Comparison of ENCODE assay signal across 24 cellular contexts in genomic region chr11:13423372-13423771, GRCh38.
"Had no signal": no experiment of that assay in that cellular context is flagged by ENCODE, and none has a peak within 500 bp of the region (broad histone marks: within the 10 kb centered on the region; RNA-seq: fewer than 3 reads in every experiment).

No MANE protein-coding gene starts in this region.

- H3K4me3 Mint-ChIP-seq: activated B cell treated with CpG ODN at 0.5 μM for 24 hours; activated CD4-positive, alpha-beta memory T cell treated with anti-CD3 and anti-CD28 coated beads for 36 hours; activated CD4-positive, alpha-beta T cell treated with anti-CD3 and anti-CD28 coated beads, Interleukin-2, amount 10 ng/mL, durations not matched to agents 24 days and 14 days; activated naive CD4-positive, alpha-beta T cell treated with anti-CD3 and anti-CD28 coated beads for 36 hours; activated naive CD8-positive, alpha-beta T cell; activated T-helper 17 cell treated with anti-CD3 and anti-CD28 coated beads, Interleukin-2, amount 50 U/mL, for 72 hours; T-helper 1 cell treated with Interleukin-12 subunit alpha and Interleukin-12 subunit beta and Interleukin-4 antibody, amounts not matched to agents 30 μg/mL and 1 μg/mL, for 36 hours had no signal

- H3K36me3 ChIP-seq: brain microvascular endothelial cell had no signal

- DNase-seq: activated B cell treated with CpG ODN at 0.5 μM for 24 hours; activated CD4-positive, alpha-beta memory T cell treated with anti-CD3 and anti-CD28 coated beads for 36 hours; activated CD4-positive, alpha-beta T cell treated with anti-CD3 and anti-CD28 coated beads for 1 hour; activated CD4-positive, alpha-beta T cell treated with anti-CD3 and anti-CD28 coated beads, Interleukin-2, amount 10 ng/mL, durations not matched to agents 24 days and 14 days; activated gamma-delta T cell; activated naive CD4-positive, alpha-beta T cell treated with anti-CD3 and anti-CD28 coated beads for 36 hours; activated T-cell treated with anti-CD3 and anti-CD28 coated beads for 4 hours; activated T-cell treated with anti-CD3 and anti-CD28 coated beads, Interleukin-2, amount 50 U/mL, for 48 hours; brain microvascular endothelial cell; Karpas-422; MM.1S; NCI-H1105; NCI-H1436; NCI-H187; NCI-H2081 treated with DMSO at 0.1 percent for 48 hours; NCI-H446; NCI-H524; SHP77 treated with DMSO at 0.1 percent for 48 hours; T1000 had no signal

- ATAC-seq: activated T-helper 17 cell treated with anti-CD3 and anti-CD28 coated beads, Interleukin-2, amount 50 U/mL, for 72 hours; K562 had no signal

- H3K4me1 Mint-ChIP-seq: activated CD4-positive, alpha-beta T cell treated with anti-CD3 and anti-CD28 coated beads, Interleukin-2, amount 10 ng/mL, durations not matched to agents 24 days and 14 days had no signal

- H3K27me3 Mint-ChIP-seq: activated B cell treated with CpG ODN at 0.5 μM for 24 hours; activated CD4-positive, alpha-beta memory T cell treated with anti-CD3 and anti-CD28 coated beads for 36 hours; activated CD4-positive, alpha-beta T cell treated with anti-CD3 and anti-CD28 coated beads, Interleukin-2, amount 10 ng/mL, durations not matched to agents 24 days and 14 days; activated naive CD8-positive, alpha-beta T cell; activated T-helper 17 cell treated with anti-CD3 and anti-CD28 coated beads, Interleukin-2, amount 50 U/mL, for 72 hours had no signal

- H3K4me3 ChIP-seq: K562 had no signal

- H3K27me3 ChIP-seq: brain microvascular endothelial cell had no signal

- FAIRE-seq: K562, TTC549 had no signal

- H3K27ac Mint-ChIP-seq: activated B cell treated with CpG ODN at 0.5 μM for 24 hours; activated CD4-positive, alpha-beta memory T cell treated with anti-CD3 and anti-CD28 coated beads for 36 hours; activated CD4-positive, alpha-beta T cell treated with anti-CD3 and anti-CD28 coated beads, Interleukin-2, amount 10 ng/mL, durations not matched to agents 24 days and 14 days; activated naive CD4-positive, alpha-beta T cell treated with anti-CD3 and anti-CD28 coated beads for 36 hours; activated naive CD8-positive, alpha-beta T cell; activated T-helper 17 cell treated with anti-CD3 and anti-CD28 coated beads, Interleukin-2, amount 50 U/mL, for 72 hours; T-helper 1 cell treated with Interleukin-12 subunit alpha and Interleukin-12 subunit beta and Interleukin-4 antibody, amounts not matched to agents 30 μg/mL and 1 μg/mL, for 36 hours had no signal

- H3K27ac ChIP-seq: brain microvascular endothelial cell had no signal
